Comparison of ENCODE assay signal across 26 cellular contexts in genomic region chr15:75750261-75751050, GRCh38. TPM values are rescaled to one million over a fixed set of nuclear protein-coding genes. Genes with fewer than 3 reads are reported as not detected.
"Had no signal": no experiment of that assay in that cellular context is flagged by ENCODE, and none has a peak within 500 bp of the region (broad histone marks: within the 10 kb centered on the region; RNA-seq: fewer than 3 reads in every experiment).

No MANE protein-coding gene starts in this region.

- H3K4me2 ChIP-seq: hepatocyte, neural progenitor cell had no signal

- H3K36me3 ChIP-seq: breast epithelium, colonic mucosa, gastroesophageal sphincter, neural progenitor cell, stomach, tibial artery had no signal

- FAIRE-seq: endothelial cell of umbilical vein, keratinocyte, urothelium cell line had no signal

- H3K27ac ChIP-seq: breast epithelium, colonic mucosa, dorsolateral prefrontal cortex, gastroesophageal sphincter, hepatocyte, neural progenitor cell, stomach, tibial artery had no signal

- ATAC-seq: activated naive CD8-positive, alpha-beta T cell treated with anti-CD3 and anti-CD28 coated beads, Interleukin-2, amount 50 U/mL, for 24 hours; effector memory CD8-positive, alpha-beta T cell; gastroesophageal sphincter; left cardiac atrium; left ventricle myocardium superior; naive thymus-derived CD4-positive, alpha-beta T cell; right cardiac atrium; stimulated activated naive B cell treated with anti-CD40 and anti-IgM and Interleukin-4, amounts not matched to agents 10 μg/mL and 1 μg/mL and 100 μg/mL, for 72 hours had no signal

- H3K27me3 ChIP-seq: breast epithelium, colonic mucosa, dorsolateral prefrontal cortex, gastroesophageal sphincter, hepatocyte, neural progenitor cell, stomach, tibial artery had no signal

- H3K9me3 ChIP-seq: breast epithelium, colonic mucosa, gastroesophageal sphincter, stomach, tibial artery had no signal

- H3K79me2 ChIP-seq: hepatocyte had no signal

- H3K4me1 ChIP-seq: breast epithelium, colonic mucosa, gastroesophageal sphincter, neural progenitor cell, stomach, tibial artery had no signal

- DNase-seq: activated CD4-positive, alpha-beta T cell treated with anti-CD3 and anti-CD28 coated beads for 4 hours; activated CD4-positive, alpha-beta T cell treated with anti-CD3 and anti-CD28 coated beads, Interleukin-2, amount 50 U/mL, for 4 hours; activated naive CD8-positive, alpha-beta T cell treated with anti-CD3 and anti-CD28 coated beads, Interleukin-2, amount 50 U/mL, for 24 hours; activated T-cell treated with anti-CD3 and anti-CD28 coated beads, Interleukin-2, amount 50 U/mL, for 1 hour; amygdala; colonic mucosa; effector memory CD8-positive, alpha-beta T cell; left cardiac atrium; left ventricle myocardium superior; naive thymus-derived CD4-positive, alpha-beta T cell; stimulated activated CD4-positive, alpha-beta T cell treated with anti-CD3 and anti-CD28 coated beads, Interleukin-15, amount 100 ng/mL, for 24 hours; stimulated activated CD4-positive, alpha-beta T cell treated with anti-CD3 and anti-CD28 coated beads, Interleukin-2, amount 100 ng/mL, for 24 hours; stimulated activated naive B cell treated with anti-CD40 and anti-IgM and Interleukin-4, amounts not matched to agents 10 μg/mL and 1 μg/mL and 100 μg/mL, for 72 hours; stomach; T-helper 1 cell had no signal

- H3K9ac ChIP-seq: neural progenitor cell had no signal

- H2AFZ ChIP-seq: hepatocyte, neural progenitor cell had no signal

- H3K4me3 ChIP-seq: breast epithelium, colonic mucosa, dorsolateral prefrontal cortex, gastroesophageal sphincter, hepatocyte, neural progenitor cell, stomach, tibial artery had no signal

RNA-seq across cellular contexts. Expression of gene CSPG4, which starts 37.8 kb away (rescaled TPM):
- total RNA-seq: activated T-helper 1 cell treated with anti-CD3 and anti-CD28 coated beads, Interleukin-12 subunit alpha, Interleukin-12 subunit beta, Interleukin-2, Interleukin-4 antibody, amounts not matched to agents 30 ng/mL and 10 ng/mL and 1 ng/mL, durations not matched to agents 14 hours and 24 hours and 36 hours; endothelial cell of umbilical vein; naive thymus-derived CD4-positive, alpha-beta T cell had no signal
- polyA plus RNA-seq: endothelial cell of umbilical vein; naive thymus-derived CD4-positive, alpha-beta T cell had no signal
